14 cellular contexts compared by ENCODE assay signal in the genomic region with DNA sequence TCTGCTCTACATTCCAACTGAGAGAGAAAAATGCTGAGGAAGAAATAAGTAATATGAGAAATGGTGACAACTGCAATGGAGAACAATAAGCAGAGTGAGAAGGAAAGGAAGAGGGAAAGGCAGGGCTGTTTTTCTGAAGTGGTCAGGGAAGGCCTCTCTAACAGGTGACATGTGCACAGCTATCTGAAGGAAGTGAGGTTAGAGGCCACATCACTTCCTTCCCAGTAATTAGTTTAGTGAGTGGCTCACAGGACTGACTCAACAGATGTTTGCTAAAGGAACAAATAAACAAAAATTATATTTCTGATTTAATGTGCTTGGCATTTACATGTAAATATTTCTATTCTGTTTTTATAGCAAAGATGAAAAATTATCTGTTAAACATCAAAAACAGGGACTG.
A peak's percentile ranks its signal among the peaks of the same experiment; 100 is the strongest.
DNase-seq lines count a peak whose midpoint lies in the region; ATAC-seq, FAIRE-seq and TF ChIP-seq lines count a peak whose summit lies in the region.
"Had no signal": no experiment of that assay in that cellular context is flagged by ENCODE, and none has a peak within 500 bp of the region (broad histone marks: within the 10 kb centered on the region; RNA-seq: fewer than 3 reads in every experiment).

No MANE protein-coding gene starts in this region.

- H3K79me2 ChIP-seq in HepG2 (ENCODE audit: insufficient read depth, low read length) (no peaks in the 10 kb centered on the region), MM.1S (ENCODE audit: low read length) (peaks cover 15% of the 10 kb centered on the region)

- H3F3A ChIP-seq in MM.1S (ENCODE audit: insufficient read depth, low read length) = peaks cover 17% of the 10 kb centered on the region; the same call in 1 of the 2 replicates

- H3K9me2 ChIP-seq in MM.1S (replicated peaks; ENCODE audit: insufficient read depth, low read length) = no peaks in the 10 kb centered on the region

- TF ChIP-seq EP300 in HepG2 (IDR thresholded peaks at IDR 0.05; ENCODE audit: low read depth in 2 of 2, low read length in 2 of 2) (no peak), HepG2 (CRISPR knock-in tag; IDR thresholded peaks at IDR 0.05; ENCODE audit: borderline replicate concordance) (no peak)

- FAIRE-seq in HepG2 (lab: Jason Lieb, UNC) (no peak), endometrium (lab: Jason Lieb, UNC) (peak; percentile 81)

- DNase-seq in right lobe of liver = no peak
- no peak for DNase-seq in HepG2 (ENCODE audit: low spot score)
- peak; percentile 43 for DNase-seq in MM.1S
- no peak for DNase-seq in Ammon's horn (ENCODE audit: low spot score)
- DNase-seq in dedifferentiated amniotic fluid mesenchymal stem cell (ENCODE audit: extremely low spot score) = no peak
- DNase-seq in NCI-H2107 treated with DMSO at 0.1 percent for 48 hours (lab: John Stamatoyannopoulos, UW; ENCODE audit: unreplicated experiment) = no peak
- DNase-seq: BE2C, NCI-H1417 treated with DMSO at 0.1 percent for 48 hours, NCI-H82, SW 1271 had no signal

- H3K27ac ChIP-seq in right lobe of liver (no peak overlapping the region), HepG2 (ENCODE audit: extremely low read length, insufficient read depth, low read length) (no peak overlapping the region), MM.1S (ENCODE audit: low read length) (peak overlapping the region; percentile 32; the same call in 1 of the 2 replicates)
- H3K27ac ChIP-seq: right atrium auricular region, thoracic aorta had no signal

- intact Hi-C loops in right lobe of liver (cut with DNase I) (loop anchor here in 1 of 2 donors (10.0 kb wide), 1 partner anchor 349 kb away; no protein-coding TSS in a partner anchor), HepG2 (cut with micrococcal nuclease; ENCODE audit: unreplicated experiment) (no loop called here)

- peak in 3 of 4 donors; percentile 12 to 55 (median 36) for ATAC-seq in right lobe of liver
- ATAC-seq in HepG2 = no peak
- ATAC-seq in GM21717 (IDR thresholded peaks at IDR 0.05; ENCODE audit: unreplicated experiment) = no peak

- H3K4me3 ChIP-seq in right lobe of liver = no peak overlapping the region
- no peak overlapping the region for H3K4me3 ChIP-seq in HepG2 (replicated peaks in 1 of 3; ENCODE audit: insufficient read depth in 1 of 3, low read depth in 2 of 3, low read length in 3 of 3)
- H3K4me3 ChIP-seq in MM.1S (ENCODE audit: low read length) = no peak overlapping the region
- H3K4me3 ChIP-seq: right atrium auricular region, thoracic aorta had no signal

- H3K27me3 ChIP-seq in right lobe of liver (no peaks in the 10 kb centered on the region), HepG2 (ENCODE audit: control insufficient read depth in 1 of 2, insufficient read depth in 2 of 2, low read length in 2 of 2) (no peaks in the 10 kb centered on the region), MM.1S (replicated peaks; ENCODE audit: insufficient read depth, low read length) (no peaks in the 10 kb centered on the region)
- H3K27me3 ChIP-seq: BE2C, right atrium auricular region had no signal

- CTCF ChIA-PET in HepG2 (lab: Yijun Ruan, JAX; ENCODE audit: low intra/inter-chr PET ratio, low total read pairs) = no interaction called here

- peaks cover 0 to 15% (median 7%) of the 10 kb centered on the region in 4 donors for H3K4me1 ChIP-seq in right lobe of liver
- H3K4me1 ChIP-seq in HepG2 (ENCODE audit: insufficient read depth, low read length) = peaks cover 12% of the 10 kb centered on the region
- peaks cover 26% of the 10 kb centered on the region for H3K4me1 ChIP-seq in MM.1S (ENCODE audit: low read length)
- H3K4me1 ChIP-seq: BE2C had no signal

- in situ Hi-C loops in HepG2 (cut with HindIII; ENCODE audit: extremely low pct_ligation_motif_present, low pct_unique_long_range_greater_than_20kb) = loop anchor here (25.0 kb wide), 1 partner anchor 342 kb away; no protein-coding TSS in a partner anchor

- TF ChIP-seq RAD21 in HepG2 (CRISPR knock-in tag; IDR thresholded peaks at IDR 0.05) = no peak

- H4K20me1 ChIP-seq in HepG2 (ENCODE audit: insufficient read depth, low read length) (no peaks in the 10 kb centered on the region; the same call in 1 of the 2 replicates), MM.1S (ENCODE audit: insufficient read depth, low read length) (no peaks in the 10 kb centered on the region)

- H3K9me3 ChIP-seq in right lobe of liver (no peaks in the 10 kb centered on the region), HepG2 (ENCODE audit: low read length) (no peaks in the 10 kb centered on the region), MM.1S (replicated peaks; ENCODE audit: insufficient read depth, low read length) (no peaks in the 10 kb centered on the region)
- H3K9me3 ChIP-seq: BE2C, right atrium auricular region, thoracic aorta had no signal

- TF ChIP-seq CTCF in right lobe of liver (IDR thresholded peaks at IDR 0.05) = no peak
- TF ChIP-seq CTCF in HepG2 (CRISPR knock-in tag; IDR thresholded peaks at IDR 0.05) = no peak
- TF ChIP-seq CTCF in MM.1S (IDR thresholded peaks at IDR 0.05; ENCODE audit: low read length) = no peak

- H2AFZ ChIP-seq in HepG2 (ENCODE audit: low read length) (no peak overlapping the region), MM.1S (ENCODE audit: low read length) (no peak overlapping the region)

- no TSS peak for BruUV-seq in HepG2 (replicated peaks; lab: Mats Ljungman, UMichigan)

- TF ChIP-seq POLR2A in right lobe of liver (IDR thresholded peaks at IDR 0.05) (no peak), HepG2 (IDR thresholded peaks at IDR 0.05; ENCODE audit: insufficient read depth in 1 of 2, low read depth in 2 of 2, low read length in 2 of 2) (no peak)

- H3K4me2 ChIP-seq in HepG2 (ENCODE audit: low read depth, low read length) (no peak overlapping the region), MM.1S (ENCODE audit: low read depth, low read length) (0 out of 2 replicates have a peak overlapping the region, but pooled peaks have one; percentile 2)

- H3K9ac ChIP-seq in HepG2 (ENCODE audit: insufficient read depth, low read depth, low read length) (no peak overlapping the region), MM.1S (ENCODE audit: low read length) (no peak overlapping the region)

- H3K36me3 ChIP-seq in right lobe of liver = no peaks in the 10 kb centered on the region
- no peaks in the 10 kb centered on the region for H3K36me3 ChIP-seq in HepG2 (replicated peaks in 1 of 2; ENCODE audit: control insufficient read depth in 1 of 2, insufficient read depth in 2 of 2, low read length in 2 of 2)
- H3K36me3 ChIP-seq in MM.1S (replicated peaks; ENCODE audit: insufficient read depth, low read length) = no peaks in the 10 kb centered on the region
- H3K36me3 ChIP-seq: BE2C, right atrium auricular region, thoracic aorta had no signal

- POLR2A ChIA-PET in HepG2 (lab: Yijun Ruan, JAX) = no interaction called here

TF ChIP-seq in HepG2, 621 proteins besides CTCF, POLR2A, EP300 and RAD21 (continues in another document):
- TF ChIP-seq, protein P1, sequence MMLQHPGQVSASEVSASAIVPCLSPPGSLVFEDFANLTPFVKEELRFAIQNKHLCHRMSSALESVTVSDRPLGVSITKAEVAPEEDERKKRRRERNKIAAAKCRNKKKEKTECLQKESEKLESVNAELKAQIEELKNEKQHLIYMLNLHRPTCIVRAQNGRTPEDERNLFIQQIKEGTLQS (CRISPR knock-in tag; IDR thresholded peaks at IDR 0.05) = no peak
- TF ChIP-seq ZNF772 (CRISPR knock-in tag; IDR thresholded peaks at IDR 0.05) = no peak
- TF ChIP-seq, protein P2, sequence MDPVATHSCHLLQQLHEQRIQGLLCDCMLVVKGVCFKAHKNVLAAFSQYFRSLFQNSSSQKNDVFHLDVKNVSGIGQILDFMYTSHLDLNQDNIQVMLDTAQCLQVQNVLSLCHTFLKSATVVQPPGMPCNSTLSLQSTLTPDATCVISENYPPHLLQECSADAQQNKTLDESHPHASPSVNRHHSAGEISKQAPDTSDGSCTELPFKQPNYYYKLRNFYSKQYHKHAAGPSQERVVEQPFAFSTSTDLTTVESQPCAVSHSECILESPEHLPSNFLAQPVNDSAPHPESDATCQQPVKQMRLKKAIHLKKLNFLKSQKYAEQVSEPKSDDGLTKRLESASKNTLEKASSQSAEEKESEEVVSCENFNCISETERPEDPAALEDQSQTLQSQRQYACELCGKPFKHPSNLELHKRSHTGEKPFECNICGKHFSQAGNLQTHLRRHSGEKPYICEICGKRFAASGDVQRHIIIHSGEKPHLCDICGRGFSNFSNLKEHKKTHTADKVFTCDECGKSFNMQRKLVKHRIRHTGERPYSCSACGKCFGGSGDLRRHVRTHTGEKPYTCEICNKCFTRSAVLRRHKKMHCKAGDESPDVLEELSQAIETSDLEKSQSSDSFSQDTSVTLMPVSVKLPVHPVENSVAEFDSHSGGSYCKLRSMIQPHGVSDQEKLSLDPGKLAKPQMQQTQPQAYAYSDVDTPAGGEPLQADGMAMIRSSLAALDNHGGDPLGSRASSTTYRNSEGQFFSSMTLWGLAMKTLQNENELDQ (CRISPR knock-in tag; IDR thresholded peaks at IDR 0.05; ENCODE audit: borderline replicate concordance) = no peak

Comparison
In these comparisons a context has a peak if more than half of its experiments do, and no peak if none do; other contexts are left out.
1. ATAC-seq: peak in right lobe of liver (3 of 4); none in HepG2 (single experiment) and GM21717 (single experiment).